1 cellular context compared by ENCODE assay signal in the genomic region with DNA sequence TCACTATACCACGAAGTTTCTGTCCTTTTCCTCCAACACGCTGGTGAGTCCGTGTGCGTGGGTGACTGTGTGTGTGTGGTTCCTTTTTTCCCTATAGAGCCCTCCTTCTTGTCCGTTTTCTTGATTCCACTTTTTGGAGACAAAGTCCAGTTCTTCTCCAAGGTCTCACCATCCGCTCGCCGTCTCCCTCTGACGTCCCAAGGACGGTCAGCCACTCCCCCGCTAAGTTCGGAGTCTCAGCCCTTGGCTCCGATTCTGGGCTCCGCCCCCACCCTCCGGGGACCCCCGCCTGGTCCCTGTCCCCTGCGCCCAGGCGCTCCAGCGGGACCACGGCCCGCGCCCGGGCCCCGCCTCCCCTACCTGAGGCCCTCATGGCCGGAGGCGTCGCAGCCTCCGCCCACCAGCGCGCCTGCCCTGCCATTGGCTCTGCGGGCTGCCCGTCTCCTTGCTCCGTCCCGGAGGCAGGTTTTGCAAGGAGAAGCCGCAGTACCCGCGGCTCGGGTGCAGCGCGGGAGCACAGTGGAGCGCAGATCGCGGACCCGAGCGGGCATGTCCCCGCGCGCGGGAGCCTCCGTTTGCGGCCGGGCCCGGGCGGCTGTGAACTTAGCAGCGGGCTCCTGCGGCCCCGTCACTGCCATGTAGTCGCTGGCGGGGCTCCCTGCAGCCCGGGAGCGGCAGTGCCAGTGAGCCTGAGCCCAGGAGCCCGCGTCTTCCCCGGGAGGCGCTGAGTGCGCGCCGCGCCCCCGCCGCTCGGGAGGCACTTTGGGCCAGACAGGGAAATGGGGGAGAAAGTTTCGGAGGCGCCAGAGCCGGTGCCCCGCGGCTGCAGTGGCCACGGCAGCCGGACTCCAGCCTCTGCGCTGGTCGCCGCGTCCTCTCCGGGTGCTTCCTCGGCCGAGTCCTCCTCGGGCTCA.
TF ChIP-seq lines count a peak whose summit lies in the region.

A gene (plus strand): TSS at position 517 of the 914 bp plus-strand sequence. CDS start 263 bp downstream, at position 780.

TF ChIP-seq in HEK293, 187 proteins besides CTCF, POLR2A, EP300 and RAD21 (continued from another document and continues in another):
- TF ChIP-seq, protein P1, sequence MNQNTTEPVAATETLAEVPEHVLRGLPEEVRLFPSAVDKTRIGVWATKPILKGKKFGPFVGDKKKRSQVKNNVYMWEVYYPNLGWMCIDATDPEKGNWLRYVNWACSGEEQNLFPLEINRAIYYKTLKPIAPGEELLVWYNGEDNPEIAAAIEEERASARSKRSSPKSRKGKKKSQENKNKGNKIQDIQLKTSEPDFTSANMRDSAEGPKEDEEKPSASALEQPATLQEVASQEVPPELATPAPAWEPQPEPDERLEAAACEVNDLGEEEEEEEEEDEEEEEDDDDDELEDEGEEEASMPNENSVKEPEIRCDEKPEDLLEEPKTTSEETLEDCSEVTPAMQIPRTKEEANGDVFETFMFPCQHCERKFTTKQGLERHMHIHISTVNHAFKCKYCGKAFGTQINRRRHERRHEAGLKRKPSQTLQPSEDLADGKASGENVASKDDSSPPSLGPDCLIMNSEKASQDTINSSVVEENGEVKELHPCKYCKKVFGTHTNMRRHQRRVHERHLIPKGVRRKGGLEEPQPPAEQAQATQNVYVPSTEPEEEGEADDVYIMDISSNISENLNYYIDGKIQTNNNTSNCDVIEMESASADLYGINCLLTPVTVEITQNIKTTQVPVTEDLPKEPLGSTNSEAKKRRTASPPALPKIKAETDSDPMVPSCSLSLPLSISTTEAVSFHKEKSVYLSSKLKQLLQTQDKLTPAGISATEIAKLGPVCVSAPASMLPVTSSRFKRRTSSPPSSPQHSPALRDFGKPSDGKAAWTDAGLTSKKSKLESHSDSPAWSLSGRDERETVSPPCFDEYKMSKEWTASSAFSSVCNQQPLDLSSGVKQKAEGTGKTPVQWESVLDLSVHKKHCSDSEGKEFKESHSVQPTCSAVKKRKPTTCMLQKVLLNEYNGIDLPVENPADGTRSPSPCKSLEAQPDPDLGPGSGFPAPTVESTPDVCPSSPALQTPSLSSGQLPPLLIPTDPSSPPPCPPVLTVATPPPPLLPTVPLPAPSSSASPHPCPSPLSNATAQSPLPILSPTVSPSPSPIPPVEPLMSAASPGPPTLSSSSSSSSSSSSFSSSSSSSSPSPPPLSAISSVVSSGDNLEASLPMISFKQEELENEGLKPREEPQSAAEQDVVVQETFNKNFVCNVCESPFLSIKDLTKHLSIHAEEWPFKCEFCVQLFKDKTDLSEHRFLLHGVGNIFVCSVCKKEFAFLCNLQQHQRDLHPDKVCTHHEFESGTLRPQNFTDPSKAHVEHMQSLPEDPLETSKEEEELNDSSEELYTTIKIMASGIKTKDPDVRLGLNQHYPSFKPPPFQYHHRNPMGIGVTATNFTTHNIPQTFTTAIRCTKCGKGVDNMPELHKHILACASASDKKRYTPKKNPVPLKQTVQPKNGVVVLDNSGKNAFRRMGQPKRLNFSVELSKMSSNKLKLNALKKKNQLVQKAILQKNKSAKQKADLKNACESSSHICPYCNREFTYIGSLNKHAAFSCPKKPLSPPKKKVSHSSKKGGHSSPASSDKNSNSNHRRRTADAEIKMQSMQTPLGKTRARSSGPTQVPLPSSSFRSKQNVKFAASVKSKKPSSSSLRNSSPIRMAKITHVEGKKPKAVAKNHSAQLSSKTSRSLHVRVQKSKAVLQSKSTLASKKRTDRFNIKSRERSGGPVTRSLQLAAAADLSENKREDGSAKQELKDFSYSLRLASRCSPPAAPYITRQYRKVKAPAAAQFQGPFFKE (tag by site-specific recombination; IDR thresholded peaks at IDR 0.05; ENCODE audit: borderline replicate concordance), result no peak
- peak; percentile 40; the same call in 1 of the 2 replicates for TF ChIP-seq ZBTB48 (tag by site-specific recombination; IDR thresholded peaks at IDR 0.05)
- TF ChIP-seq, protein P2, sequence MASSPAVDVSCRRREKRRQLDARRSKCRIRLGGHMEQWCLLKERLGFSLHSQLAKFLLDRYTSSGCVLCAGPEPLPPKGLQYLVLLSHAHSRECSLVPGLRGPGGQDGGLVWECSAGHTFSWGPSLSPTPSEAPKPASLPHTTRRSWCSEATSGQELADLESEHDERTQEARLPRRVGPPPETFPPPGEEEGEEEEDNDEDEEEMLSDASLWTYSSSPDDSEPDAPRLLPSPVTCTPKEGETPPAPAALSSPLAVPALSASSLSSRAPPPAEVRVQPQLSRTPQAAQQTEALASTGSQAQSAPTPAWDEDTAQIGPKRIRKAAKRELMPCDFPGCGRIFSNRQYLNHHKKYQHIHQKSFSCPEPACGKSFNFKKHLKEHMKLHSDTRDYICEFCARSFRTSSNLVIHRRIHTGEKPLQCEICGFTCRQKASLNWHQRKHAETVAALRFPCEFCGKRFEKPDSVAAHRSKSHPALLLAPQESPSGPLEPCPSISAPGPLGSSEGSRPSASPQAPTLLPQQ (tag by site-specific recombination; IDR thresholded peaks at IDR 0.05), result peak; percentile 77
- 0 out of 2 replicates have a peak, but pooled peaks have one; percentile 39 for TF ChIP-seq MYNN (tag by site-specific recombination; IDR thresholded peaks at IDR 0.05; ENCODE audit: borderline replicate concordance)
- peak; percentile 81 for TF ChIP-seq ZSCAN30 (tag by site-specific recombination; IDR thresholded peaks at IDR 0.05)
- peak; percentile 73 for TF ChIP-seq GLIS1 (tag by site-specific recombination; IDR thresholded peaks at IDR 0.05)
- TF ChIP-seq, protein P3, sequence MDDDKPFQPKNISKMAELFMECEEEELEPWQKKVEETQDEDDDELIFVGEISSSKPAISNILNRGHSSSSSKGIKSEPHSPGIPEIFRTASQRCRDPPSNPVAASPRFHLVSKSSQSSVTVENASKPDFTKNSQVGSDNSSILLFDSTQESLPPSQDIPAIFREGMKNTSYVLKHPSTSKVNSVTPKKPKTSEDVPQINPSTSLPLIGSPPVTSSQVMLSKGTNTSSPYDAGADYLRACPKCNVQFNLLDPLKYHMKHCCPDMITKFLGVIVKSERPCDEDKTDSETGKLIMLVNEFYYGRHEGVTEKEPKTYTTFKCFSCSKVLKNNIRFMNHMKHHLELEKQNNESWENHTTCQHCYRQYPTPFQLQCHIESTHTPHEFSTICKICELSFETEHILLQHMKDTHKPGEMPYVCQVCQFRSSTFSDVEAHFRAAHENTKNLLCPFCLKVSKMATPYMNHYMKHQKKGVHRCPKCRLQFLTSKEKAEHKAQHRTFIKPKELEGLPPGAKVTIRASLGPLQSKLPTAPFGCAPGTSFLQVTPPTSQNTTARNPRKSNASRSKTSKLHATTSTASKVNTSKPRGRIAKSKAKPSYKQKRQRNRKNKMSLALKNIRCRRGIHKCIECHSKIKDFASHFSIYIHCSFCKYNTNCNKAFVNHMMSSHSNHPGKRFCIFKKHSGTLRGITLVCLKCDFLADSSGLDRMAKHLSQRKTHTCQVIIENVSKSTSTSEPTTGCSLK (tag by site-specific recombination; IDR thresholded peaks at IDR 0.05), result no peak
- no peak for TF ChIP-seq ZNF155 (tag by site-specific recombination; IDR thresholded peaks at IDR 0.05)
- no peak for TF ChIP-seq ZNF521 (tag by site-specific recombination; IDR thresholded peaks at IDR 0.05)
- TF ChIP-seq ZNF221 (tag by site-specific recombination; IDR thresholded peaks at IDR 0.05; ENCODE audit: borderline replicate concordance), result no peak
- no peak for TF ChIP-seq RBAK (tag by site-specific recombination; IDR thresholded peaks at IDR 0.05)
- TF ChIP-seq ZNF585B (tag by site-specific recombination; IDR thresholded peaks at IDR 0.05), result no peak
- TF ChIP-seq ZNF266 (tag by site-specific recombination; IDR thresholded peaks at IDR 0.05; ENCODE audit: low read depth), result no peak
- 0 out of 2 replicates have a peak, but pooled peaks have one; percentile 9 for TF ChIP-seq ZNF239 (tag by site-specific recombination; IDR thresholded peaks at IDR 0.05)
- TF ChIP-seq, protein P4, sequence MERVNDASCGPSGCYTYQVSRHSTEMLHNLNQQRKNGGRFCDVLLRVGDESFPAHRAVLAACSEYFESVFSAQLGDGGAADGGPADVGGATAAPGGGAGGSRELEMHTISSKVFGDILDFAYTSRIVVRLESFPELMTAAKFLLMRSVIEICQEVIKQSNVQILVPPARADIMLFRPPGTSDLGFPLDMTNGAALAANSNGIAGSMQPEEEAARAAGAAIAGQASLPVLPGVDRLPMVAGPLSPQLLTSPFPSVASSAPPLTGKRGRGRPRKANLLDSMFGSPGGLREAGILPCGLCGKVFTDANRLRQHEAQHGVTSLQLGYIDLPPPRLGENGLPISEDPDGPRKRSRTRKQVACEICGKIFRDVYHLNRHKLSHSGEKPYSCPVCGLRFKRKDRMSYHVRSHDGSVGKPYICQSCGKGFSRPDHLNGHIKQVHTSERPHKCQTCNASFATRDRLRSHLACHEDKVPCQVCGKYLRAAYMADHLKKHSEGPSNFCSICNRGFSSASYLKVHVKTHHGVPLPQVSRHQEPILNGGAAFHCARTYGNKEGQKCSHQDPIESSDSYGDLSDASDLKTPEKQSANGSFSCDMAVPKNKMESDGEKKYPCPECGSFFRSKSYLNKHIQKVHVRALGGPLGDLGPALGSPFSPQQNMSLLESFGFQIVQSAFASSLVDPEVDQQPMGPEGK (tag by site-specific recombination; IDR thresholded peaks at IDR 0.05), result peak; percentile 88
- 0 out of 2 replicates have a peak, but pooled peaks have one; percentile 77 for TF ChIP-seq ZNF561 (tag by site-specific recombination; IDR thresholded peaks at IDR 0.05; ENCODE audit: borderline replicate concordance)
- TF ChIP-seq REPIN1 (tag by site-specific recombination; IDR thresholded peaks at IDR 0.05; ENCODE audit: low read depth), result no peak
- TF ChIP-seq, protein P5, sequence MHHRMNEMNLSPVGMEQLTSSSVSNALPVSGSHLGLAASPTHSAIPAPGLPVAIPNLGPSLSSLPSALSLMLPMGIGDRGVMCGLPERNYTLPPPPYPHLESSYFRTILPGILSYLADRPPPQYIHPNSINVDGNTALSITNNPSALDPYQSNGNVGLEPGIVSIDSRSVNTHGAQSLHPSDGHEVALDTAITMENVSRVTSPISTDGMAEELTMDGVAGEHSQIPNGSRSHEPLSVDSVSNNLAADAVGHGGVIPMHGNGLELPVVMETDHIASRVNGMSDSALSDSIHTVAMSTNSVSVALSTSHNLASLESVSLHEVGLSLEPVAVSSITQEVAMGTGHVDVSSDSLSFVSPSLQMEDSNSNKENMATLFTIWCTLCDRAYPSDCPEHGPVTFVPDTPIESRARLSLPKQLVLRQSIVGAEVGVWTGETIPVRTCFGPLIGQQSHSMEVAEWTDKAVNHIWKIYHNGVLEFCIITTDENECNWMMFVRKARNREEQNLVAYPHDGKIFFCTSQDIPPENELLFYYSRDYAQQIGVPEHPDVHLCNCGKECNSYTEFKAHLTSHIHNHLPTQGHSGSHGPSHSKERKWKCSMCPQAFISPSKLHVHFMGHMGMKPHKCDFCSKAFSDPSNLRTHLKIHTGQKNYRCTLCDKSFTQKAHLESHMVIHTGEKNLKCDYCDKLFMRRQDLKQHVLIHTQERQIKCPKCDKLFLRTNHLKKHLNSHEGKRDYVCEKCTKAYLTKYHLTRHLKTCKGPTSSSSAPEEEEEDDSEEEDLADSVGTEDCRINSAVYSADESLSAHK (tag by site-specific recombination; IDR thresholded peaks at IDR 0.05), result no peak
- TF ChIP-seq ZNF549 (tag by site-specific recombination; IDR thresholded peaks at IDR 0.05), result no peak
- TF ChIP-seq ZNF529 (tag by site-specific recombination; IDR thresholded peaks at IDR 0.05; ENCODE audit: insufficient replicate concordance), result no peak
- TF ChIP-seq ZBTB21 (tag by site-specific recombination; IDR thresholded peaks at IDR 0.05), result no peak
- TF ChIP-seq ZNF157 (tag by site-specific recombination; IDR thresholded peaks at IDR 0.05), result no peak
- TF ChIP-seq ZNF837 (tag by site-specific recombination; IDR thresholded peaks at IDR 0.05), result 0 out of 2 replicates have a peak, but pooled peaks have one; percentile 17
- TF ChIP-seq, protein P6, sequence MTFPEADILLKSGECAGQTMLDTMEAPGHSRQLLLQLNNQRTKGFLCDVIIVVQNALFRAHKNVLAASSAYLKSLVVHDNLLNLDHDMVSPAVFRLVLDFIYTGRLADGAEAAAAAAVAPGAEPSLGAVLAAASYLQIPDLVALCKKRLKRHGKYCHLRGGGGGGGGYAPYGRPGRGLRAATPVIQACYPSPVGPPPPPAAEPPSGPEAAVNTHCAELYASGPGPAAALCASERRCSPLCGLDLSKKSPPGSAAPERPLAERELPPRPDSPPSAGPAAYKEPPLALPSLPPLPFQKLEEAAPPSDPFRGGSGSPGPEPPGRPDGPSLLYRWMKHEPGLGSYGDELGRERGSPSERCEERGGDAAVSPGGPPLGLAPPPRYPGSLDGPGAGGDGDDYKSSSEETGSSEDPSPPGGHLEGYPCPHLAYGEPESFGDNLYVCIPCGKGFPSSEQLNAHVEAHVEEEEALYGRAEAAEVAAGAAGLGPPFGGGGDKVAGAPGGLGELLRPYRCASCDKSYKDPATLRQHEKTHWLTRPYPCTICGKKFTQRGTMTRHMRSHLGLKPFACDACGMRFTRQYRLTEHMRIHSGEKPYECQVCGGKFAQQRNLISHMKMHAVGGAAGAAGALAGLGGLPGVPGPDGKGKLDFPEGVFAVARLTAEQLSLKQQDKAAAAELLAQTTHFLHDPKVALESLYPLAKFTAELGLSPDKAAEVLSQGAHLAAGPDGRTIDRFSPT (tag by site-specific recombination; IDR thresholded peaks at IDR 0.05), result peak; percentile 82
- no peak for TF ChIP-seq ZNF121 (tag by site-specific recombination; IDR thresholded peaks at IDR 0.05)
- TF ChIP-seq OVOL3 (tag by site-specific recombination; IDR thresholded peaks at IDR 0.05), result no peak
- TF ChIP-seq ZNF544 (tag by site-specific recombination; IDR thresholded peaks at IDR 0.05), result no peak
- TF ChIP-seq, protein P7, sequence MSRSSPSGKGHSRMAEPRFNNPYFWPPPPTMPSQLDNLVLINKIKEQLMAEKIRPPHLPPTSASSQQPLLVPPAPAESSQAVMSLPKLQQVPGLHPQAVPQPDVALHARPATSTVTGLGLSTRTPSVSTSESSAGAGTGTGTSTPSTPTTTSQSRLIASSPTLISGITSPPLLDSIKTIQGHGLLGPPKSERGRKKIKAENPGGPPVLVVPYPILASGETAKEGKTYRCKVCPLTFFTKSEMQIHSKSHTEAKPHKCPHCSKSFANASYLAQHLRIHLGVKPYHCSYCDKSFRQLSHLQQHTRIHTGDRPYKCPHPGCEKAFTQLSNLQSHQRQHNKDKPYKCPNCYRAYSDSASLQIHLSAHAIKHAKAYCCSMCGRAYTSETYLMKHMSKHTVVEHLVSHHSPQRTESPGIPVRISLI (tag by site-specific recombination; IDR thresholded peaks at IDR 0.05), result no peak
- TF ChIP-seq ZNF132 (tag by site-specific recombination; IDR thresholded peaks at IDR 0.05; ENCODE audit: borderline replicate concordance), result no peak
- TF ChIP-seq ZNF202 (tag by site-specific recombination; IDR thresholded peaks at IDR 0.05; ENCODE audit: borderline replicate concordance), result no peak
- TF ChIP-seq EGR2 (tag by site-specific recombination; IDR thresholded peaks at IDR 0.05; ENCODE audit: low read depth), result peak; percentile 72
- no peak for TF ChIP-seq ZNF433 (tag by site-specific recombination; IDR thresholded peaks at IDR 0.05; ENCODE audit: low read depth)
- TF ChIP-seq ZNF843 (tag by site-specific recombination; IDR thresholded peaks at IDR 0.05), result no peak; the same call in 1 of the 2 replicates
- TF ChIP-seq ZNF354C (tag by site-specific recombination; IDR thresholded peaks at IDR 0.05; ENCODE audit: borderline replicate concordance, low read depth), result no peak
- TF ChIP-seq ZIC2 (tag by site-specific recombination; IDR thresholded peaks at IDR 0.05), result no peak; the same call in 1 of the 2 replicates
